17 cellular contexts compared by ENCODE assay signal in the genomic region with DNA sequence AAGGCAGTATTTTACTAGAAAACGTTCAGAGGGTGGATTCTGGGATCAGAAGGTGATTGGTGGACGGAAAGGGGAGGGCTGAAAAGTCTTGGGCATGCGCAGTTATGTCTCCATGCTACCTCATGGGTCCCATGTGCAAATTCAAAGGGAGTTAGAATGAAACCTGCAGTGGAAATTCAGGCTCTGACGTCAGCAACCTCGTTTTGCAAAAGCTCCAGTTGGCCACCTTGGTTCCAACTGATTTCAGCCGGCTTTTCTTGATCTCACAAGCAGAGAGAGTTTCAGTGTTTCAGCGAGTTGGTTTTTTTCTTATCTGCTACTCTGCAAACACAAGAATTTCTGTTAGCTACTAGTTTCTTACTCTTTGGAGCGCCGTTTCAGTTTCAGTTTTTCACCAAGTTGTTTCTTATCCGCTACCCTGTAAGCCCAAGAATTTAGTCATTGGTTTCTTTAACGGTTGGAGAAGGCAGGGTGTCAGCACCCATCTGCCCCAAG.
DNase-seq lines count a peak whose midpoint lies in the region; ATAC-seq and TF ChIP-seq lines count a peak whose summit lies in the region.
"Had no signal": no experiment of that assay in that cellular context is flagged by ENCODE, and none has a peak within 500 bp of the region (broad histone marks: within the 10 kb centered on the region; RNA-seq: fewer than 3 reads in every experiment).

No MANE protein-coding gene starts in this region.

- H3K4me3 ChIP-seq in GM23338: no peak overlapping the region
- H3K4me3 ChIP-seq: HAP-1, left ventricle myocardium inferior, SJCRH30, uterus had no signal

- peak overlapping the region; percentile 40 for H3K4me3 Mint-ChIP-seq in activated CD8-positive, alpha-beta memory T cell treated with anti-CD3 and anti-CD28 coated beads, Interleukin-2, amount 10 ng/mL, durations not matched to agents 7 days and 5 days
- H3K4me3 Mint-ChIP-seq in GM23338: no peak overlapping the region
- H3K4me3 Mint-ChIP-seq in activated CD4-positive, alpha-beta memory T cell treated with anti-CD3 and anti-CD28 coated beads, Interleukin-2, amount 10 ng/mL, durations not matched to agents 7 days and 5 days: peak overlapping the region; percentile 26

- DNase-seq in activated CD8-positive, alpha-beta memory T cell treated with anti-CD3 and anti-CD28 coated beads, Interleukin-2, amount 10 ng/mL, durations not matched to agents 7 days and 5 days: peak; percentile 62
- DNase-seq in activated CD8-positive, alpha-beta memory T cell treated with anti-CD3 and anti-CD28 coated beads, Interleukin-2, amount 50 U/mL, for 4 hours: no peak
- DNase-seq in GM23338 (ENCODE audit: low spot score) (no peak), middle frontal gyrus (ENCODE audit: extremely low spot score, low spot score) (peak; percentile 21), AG08396 (ENCODE audit: low spot score) (no peak), NCI-H510A (lab: John Stamatoyannopoulos, UW) (no peak)
- no peak for DNase-seq in activated CD4-positive, alpha-beta memory T cell treated with anti-CD3 and anti-CD28 coated beads, Interleukin-2, amount 10 ng/mL, durations not matched to agents 7 days and 5 days
- DNase-seq: activated T-cell treated with anti-CD3 and anti-CD28 coated beads, Interleukin-2, amount 50 U/mL, for 48 hours; heart right ventricle; left ventricle myocardium inferior; NCI-H187; NCI-H774; SJCRH30; uterus had no signal

- H3K27me3 Mint-ChIP-seq in activated CD8-positive, alpha-beta memory T cell treated with anti-CD3 and anti-CD28 coated beads, Interleukin-2, amount 10 ng/mL, durations not matched to agents 7 days and 5 days: peaks cover 22% of the 10 kb centered on the region
- peaks cover 7% of the 10 kb centered on the region for H3K27me3 Mint-ChIP-seq in GM23338 (ENCODE audit: insufficient read depth, low read depth, poor library complexity)
- peaks cover 17% of the 10 kb centered on the region for H3K27me3 Mint-ChIP-seq in activated CD4-positive, alpha-beta memory T cell treated with anti-CD3 and anti-CD28 coated beads, Interleukin-2, amount 10 ng/mL, durations not matched to agents 7 days and 5 days

- no peaks in the 10 kb centered on the region for H3K79me2 ChIP-seq in GM23338 (replicated peaks; ENCODE audit: insufficient read depth)

- peak overlapping the region; percentile 74 for H3K27ac Mint-ChIP-seq in activated CD8-positive, alpha-beta memory T cell treated with anti-CD3 and anti-CD28 coated beads, Interleukin-2, amount 10 ng/mL, durations not matched to agents 7 days and 5 days
- H3K27ac Mint-ChIP-seq in GM23338: no peak overlapping the region
- peak overlapping the region; percentile 28 for H3K27ac Mint-ChIP-seq in activated CD4-positive, alpha-beta memory T cell treated with anti-CD3 and anti-CD28 coated beads, Interleukin-2, amount 10 ng/mL, durations not matched to agents 7 days and 5 days

- H4K20me1 ChIP-seq in GM23338 (replicated peaks; ENCODE audit: insufficient read depth): no peaks in the 10 kb centered on the region

- H3K4me1 Mint-ChIP-seq in activated CD8-positive, alpha-beta memory T cell treated with anti-CD3 and anti-CD28 coated beads, Interleukin-2, amount 10 ng/mL, durations not matched to agents 7 days and 5 days: peaks cover 7% of the 10 kb centered on the region
- H3K4me1 Mint-ChIP-seq in GM23338: peaks cover 4% of the 10 kb centered on the region; the same call in 1 of the 3 replicates
- H3K4me1 Mint-ChIP-seq in activated CD4-positive, alpha-beta memory T cell treated with anti-CD3 and anti-CD28 coated beads, Interleukin-2, amount 10 ng/mL, durations not matched to agents 7 days and 5 days: no peaks in the 10 kb centered on the region

- no peaks in the 10 kb centered on the region for H3K4me1 ChIP-seq in GM23338 (ENCODE audit: insufficient read depth)
- H3K4me1 ChIP-seq: HAP-1, left ventricle myocardium inferior had no signal

- no peaks in the 10 kb centered on the region for H3K9me3 Mint-ChIP-seq in activated CD8-positive, alpha-beta memory T cell treated with anti-CD3 and anti-CD28 coated beads, Interleukin-2, amount 10 ng/mL, durations not matched to agents 7 days and 5 days (ENCODE audit: low read depth)
- H3K9me3 Mint-ChIP-seq in GM23338: peaks cover 19% of the 10 kb centered on the region
- H3K9me3 Mint-ChIP-seq in activated CD4-positive, alpha-beta memory T cell treated with anti-CD3 and anti-CD28 coated beads, Interleukin-2, amount 10 ng/mL, durations not matched to agents 7 days and 5 days: no peaks in the 10 kb centered on the region

- CTCF ChIA-PET in activated CD8-positive, alpha-beta memory T cell treated with anti-CD3 and anti-CD28 coated beads, Interleukin-2, amount 10 ng/mL, durations not matched to agents 7 days and 5 days (lab: Charles Lee): interaction anchor here (0.7 kb wide), 1 partner anchor 50 kb away, joined by 3 read pairs; no protein-coding TSS in a partner anchor
- CTCF ChIA-PET in activated CD4-positive, alpha-beta memory T cell treated with anti-CD3 and anti-CD28 coated beads, Interleukin-2, amount 10 ng/mL, durations not matched to agents 7 days and 5 days (lab: Charles Lee): no interaction called here

- H3F3A ChIP-seq in GM23338 (replicated peaks; ENCODE audit: low read depth): no peaks in the 10 kb centered on the region

- H3K36me3 Mint-ChIP-seq in activated CD8-positive, alpha-beta memory T cell treated with anti-CD3 and anti-CD28 coated beads, Interleukin-2, amount 10 ng/mL, durations not matched to agents 7 days and 5 days: no peaks in the 10 kb centered on the region
- H3K36me3 Mint-ChIP-seq in GM23338 (ENCODE audit: low read depth): peaks cover 9% of the 10 kb centered on the region
- no peaks in the 10 kb centered on the region for H3K36me3 Mint-ChIP-seq in activated CD4-positive, alpha-beta memory T cell treated with anti-CD3 and anti-CD28 coated beads, Interleukin-2, amount 10 ng/mL, durations not matched to agents 7 days and 5 days (ENCODE audit: low read depth)

- H3K27ac ChIP-seq in GM23338 (ENCODE audit: low read depth): no peak overlapping the region
- H3K27ac ChIP-seq: heart right ventricle, left ventricle myocardium inferior, neutrophil, SJCRH30, uterus had no signal

- H3K27me3 ChIP-seq in GM23338 (ENCODE audit: insufficient read depth): no peaks in the 10 kb centered on the region
- H3K27me3 ChIP-seq: SJCRH30, uterus had no signal

- no peak overlapping the region for H3K4me2 ChIP-seq in GM23338

- peak; percentile 58 for ATAC-seq in activated CD8-positive, alpha-beta memory T cell treated with anti-CD3 and anti-CD28 coated beads, Interleukin-2, amount 10 ng/mL, durations not matched to agents 7 days and 5 days
- ATAC-seq in GM23338 (no peak), HG03139 (IDR thresholded peaks at IDR 0.05; ENCODE audit: unreplicated experiment) (no peak)
- ATAC-seq: heart right ventricle had no signal

- POLR2A ChIA-PET in activated CD4-positive, alpha-beta memory T cell treated with anti-CD3 and anti-CD28 coated beads, Interleukin-2, amount 10 ng/mL, durations not matched to agents 7 days and 5 days (lab: Charles Lee): no interaction called here

- no peaks in the 10 kb centered on the region; the same call in 1 of the 2 replicates for H3K9me2 ChIP-seq in GM23338 (ENCODE audit: insufficient read depth)

- H3K36me3 ChIP-seq in GM23338 (ENCODE audit: insufficient read depth): no peaks in the 10 kb centered on the region
- H3K36me3 ChIP-seq: HAP-1, heart right ventricle, left ventricle myocardium inferior, neutrophil, SJCRH30, uterus had no signal

- peak overlapping the region; percentile 56; the same call in 1 of the 2 replicates for H2AFZ ChIP-seq in GM23338

- TF ChIP-seq CTCF in GM23338 (conservative IDR thresholded peaks at IDR 0.05; ENCODE audit: low read depth in 2 of 2): no peak

TF ChIP-seq in GM23338, 12 proteins besides CTCF, POLR2A, EP300 and RAD21:
- no peak for TF ChIP-seq EZH2 (IDR thresholded peaks at IDR 0.05; ENCODE audit: low read depth, unreplicated experiment)

Comparison
In these comparisons a context has a peak if more than half of its experiments do, and no peak if none do; other contexts are left out.
1. DNase-seq: peak in activated CD8-positive, alpha-beta memory T cell treated with anti-CD3 and anti-CD28 coated beads, Interleukin-2, amount 10 ng/mL, durations not matched to agents 7 days and 5 days (single experiment) and middle frontal gyrus (single experiment); none in activated CD8-positive, alpha-beta memory T cell treated with anti-CD3 and anti-CD28 coated beads, Interleukin-2, amount 50 U/mL, for 4 hours (single experiment), GM23338 (single experiment), activated CD4-positive, alpha-beta memory T cell treated with anti-CD3 and anti-CD28 coated beads, Interleukin-2, amount 10 ng/mL, durations not matched to agents 7 days and 5 days (single experiment), AG08396 (single experiment) and NCI-H510A (single experiment).